ENCODE assay signal across 8 cellular contexts in the genomic region with DNA sequence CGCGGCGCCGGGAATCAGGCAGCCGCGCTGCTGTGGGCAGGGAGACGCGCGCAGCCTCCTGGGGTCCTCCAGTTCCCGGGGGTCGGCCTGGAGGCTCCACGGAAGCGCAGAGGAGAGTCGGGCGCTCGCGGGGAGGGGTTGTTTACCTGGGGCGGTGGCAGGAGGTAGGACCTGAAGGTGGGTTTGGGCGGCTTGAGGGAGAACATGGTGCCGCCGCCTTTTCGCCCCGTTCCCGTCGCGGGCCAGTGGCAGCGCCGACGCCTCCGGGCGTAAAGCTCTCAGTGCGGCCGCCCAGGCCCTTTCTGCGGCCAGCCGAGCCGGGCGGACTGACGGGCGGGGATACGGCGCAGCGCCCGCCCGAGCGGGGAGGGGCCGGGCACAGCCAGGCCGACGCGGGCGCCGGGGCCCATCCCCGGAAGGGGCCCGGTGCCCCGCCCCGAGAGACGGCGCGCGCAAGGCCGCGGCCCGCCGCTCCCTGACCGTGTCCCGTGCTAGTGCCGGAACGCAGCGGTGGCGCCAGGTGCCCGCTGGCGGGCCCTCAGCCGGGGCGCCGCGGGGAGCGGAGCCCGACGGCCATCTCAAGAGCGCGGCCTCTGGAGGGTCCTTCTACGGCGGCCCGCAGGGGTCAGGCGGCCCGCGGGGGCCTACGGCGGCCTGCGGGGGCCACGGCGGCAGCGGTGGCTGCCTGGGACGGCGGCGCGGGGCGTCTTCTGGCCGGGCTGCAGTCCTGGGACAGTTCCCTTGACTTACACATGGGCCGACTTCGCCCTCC. TPM values are rescaled to one million over a fixed set of nuclear protein-coding genes. Genes with fewer than 3 reads are reported as not detected.
DNase-seq lines count a peak whose midpoint lies in the region; ATAC-seq and TF ChIP-seq lines count a peak whose summit lies in the region.

A gene with protein sequence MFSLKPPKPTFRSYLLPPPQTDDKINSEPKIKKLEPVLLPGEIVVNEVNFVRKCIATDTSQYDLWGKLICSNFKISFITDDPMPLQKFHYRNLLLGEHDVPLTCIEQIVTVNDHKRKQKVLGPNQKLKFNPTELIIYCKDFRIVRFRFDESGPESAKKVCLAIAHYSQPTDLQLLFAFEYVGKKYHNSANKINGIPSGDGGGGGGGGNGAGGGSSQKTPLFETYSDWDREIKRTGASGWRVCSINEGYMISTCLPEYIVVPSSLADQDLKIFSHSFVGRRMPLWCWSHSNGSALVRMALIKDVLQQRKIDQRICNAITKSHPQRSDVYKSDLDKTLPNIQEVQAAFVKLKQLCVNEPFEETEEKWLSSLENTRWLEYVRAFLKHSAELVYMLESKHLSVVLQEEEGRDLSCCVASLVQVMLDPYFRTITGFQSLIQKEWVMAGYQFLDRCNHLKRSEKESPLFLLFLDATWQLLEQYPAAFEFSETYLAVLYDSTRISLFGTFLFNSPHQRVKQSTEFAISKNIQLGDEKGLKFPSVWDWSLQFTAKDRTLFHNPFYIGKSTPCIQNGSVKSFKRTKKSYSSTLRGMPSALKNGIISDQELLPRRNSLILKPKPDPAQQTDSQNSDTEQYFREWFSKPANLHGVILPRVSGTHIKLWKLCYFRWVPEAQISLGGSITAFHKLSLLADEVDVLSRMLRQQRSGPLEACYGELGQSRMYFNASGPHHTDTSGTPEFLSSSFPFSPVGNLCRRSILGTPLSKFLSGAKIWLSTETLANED (minus strand): TSS at position 328 of the 772 bp plus-strand sequence. CDS start 122 bp downstream, at position 206.

- POLR2A ChIA-PET in CD8-positive, alpha-beta memory T cell (lab: Charles Lee), result interaction anchor here (0.5 to 0.6 kb wide), 2 partner anchors 40 to 122 kb away, joined by 3 read pairs; no protein-coding TSS in a partner anchor

- peak within 1 kb of the TSS; percentile 86 to 99 (median 94) for H3K27ac Mint-ChIP-seq in CD8-positive, alpha-beta memory T cell
- H3K27ac Mint-ChIP-seq in activated T-helper 2 cell treated with anti-CD3 and anti-CD28 coated beads, Interferon-gamma antibody, Interleukin-2, Interleukin-4, amounts not matched to agents 10 μg/mL and 5 μg/mL and 100 μg/mL, durations not matched to agents 14 hours and 24 hours and 36 hours, result peak within 1 kb of the TSS; percentile 83
- peak within 1 kb of the TSS; percentile 97 for H3K27ac Mint-ChIP-seq in nephron progenitor cell
- peak within 1 kb of the TSS; percentile 79 for H3K27ac Mint-ChIP-seq in stimulated activated naive CD8-positive, alpha-beta T cell treated with anti-CD3 and anti-CD28 coated beads, Interleukin-15, Interleukin-2, amounts not matched to agents 100 ng/mL and 50 ng/mL, for 24 hours

- H3K9me3 Mint-ChIP-seq in CD8-positive, alpha-beta memory T cell, result no peaks in the 10 kb centered on the region
- H3K9me3 Mint-ChIP-seq in activated T-helper 2 cell treated with anti-CD3 and anti-CD28 coated beads, Interferon-gamma antibody, Interleukin-2, Interleukin-4, amounts not matched to agents 10 μg/mL and 5 μg/mL and 100 μg/mL, durations not matched to agents 14 hours and 24 hours and 36 hours, result no peaks in the 10 kb centered on the region
- H3K9me3 Mint-ChIP-seq in nephron progenitor cell, result peaks cover 4% of the 10 kb centered on the region
- no peaks in the 10 kb centered on the region for H3K9me3 Mint-ChIP-seq in stimulated activated naive CD8-positive, alpha-beta T cell treated with anti-CD3 and anti-CD28 coated beads, Interleukin-15, Interleukin-2, amounts not matched to agents 100 ng/mL and 50 ng/mL, for 24 hours

- peak; percentile 94 for ATAC-seq in GM19397 (IDR thresholded peaks at IDR 0.05; ENCODE audit: unreplicated experiment)
- peak; percentile 51 for ATAC-seq in HG03558 (IDR thresholded peaks at IDR 0.05; ENCODE audit: extremely low read depth, unreplicated experiment)

- TF ChIP-seq CTCF in fibroblast of pulmonary artery (IDR thresholded peaks at IDR 0.05; ENCODE audit: low read length, missing control alignments) (no peak), nephron progenitor cell (IDR thresholded peaks at IDR 0.05) (no peak)

- H3K36me3 Mint-ChIP-seq in CD8-positive, alpha-beta memory T cell, result peaks cover 0 to 23% (median 7%) of the 10 kb centered on the region in 3 donors
- peaks cover 13% of the 10 kb centered on the region for H3K36me3 Mint-ChIP-seq in activated T-helper 2 cell treated with anti-CD3 and anti-CD28 coated beads, Interferon-gamma antibody, Interleukin-2, Interleukin-4, amounts not matched to agents 10 μg/mL and 5 μg/mL and 100 μg/mL, durations not matched to agents 14 hours and 24 hours and 36 hours (ENCODE audit: low read depth)
- peaks cover 14% of the 10 kb centered on the region for H3K36me3 Mint-ChIP-seq in nephron progenitor cell (ENCODE audit: low read depth)
- H3K36me3 Mint-ChIP-seq in stimulated activated naive CD8-positive, alpha-beta T cell treated with anti-CD3 and anti-CD28 coated beads, Interleukin-15, Interleukin-2, amounts not matched to agents 100 ng/mL and 50 ng/mL, for 24 hours (ENCODE audit: low read depth), result peaks cover 9% of the 10 kb centered on the region

- intact Hi-C loops in activated T-helper 2 cell treated with anti-CD3 and anti-CD28 coated beads, Interferon-gamma antibody, Interleukin-2, Interleukin-4, amounts not matched to agents 10 μg/mL and 5 μg/mL and 100 μg/mL, durations not matched to agents 14 hours and 24 hours and 36 hours (cut with micrococcal nuclease), result loop anchor here (2.0 to 10.0 kb wide), 4 partner anchors 89 to 493 kb away; a partner anchor contains a TSS

- CTCF ChIA-PET in CD8-positive, alpha-beta memory T cell (lab: Charles Lee), result interaction anchor here (1.2 kb wide), 1 partner anchor 138 kb away, joined by 3 read pairs; no protein-coding TSS in a partner anchor

- H3K27ac ChIP-seq in CD8-positive, alpha-beta memory T cell (ENCODE audit: low read depth, low read length), result peak within 1 kb of the TSS; percentile 78

- H3K27me3 Mint-ChIP-seq in CD8-positive, alpha-beta memory T cell, result peaks cover 4% of the 10 kb centered on the region in 2 donors
- H3K27me3 Mint-ChIP-seq in activated T-helper 2 cell treated with anti-CD3 and anti-CD28 coated beads, Interferon-gamma antibody, Interleukin-2, Interleukin-4, amounts not matched to agents 10 μg/mL and 5 μg/mL and 100 μg/mL, durations not matched to agents 14 hours and 24 hours and 36 hours (ENCODE audit: low read depth), result peaks cover 10% of the 10 kb centered on the region
- H3K27me3 Mint-ChIP-seq in nephron progenitor cell (ENCODE audit: low read depth, poor library complexity), result peaks cover 6% of the 10 kb centered on the region
- H3K27me3 Mint-ChIP-seq in stimulated activated naive CD8-positive, alpha-beta T cell treated with anti-CD3 and anti-CD28 coated beads, Interleukin-15, Interleukin-2, amounts not matched to agents 100 ng/mL and 50 ng/mL, for 24 hours, result no peaks in the 10 kb centered on the region

- H3K4me3 ChIP-seq in CD8-positive, alpha-beta memory T cell (ENCODE audit: low read length), result peak within 1 kb of the TSS; percentile 94
- peak within 1 kb of the TSS; percentile 87 for H3K4me3 ChIP-seq in fibroblast of pulmonary artery (replicated peaks; ENCODE audit: low read depth, low read length)

- DNase-seq in CD8-positive, alpha-beta memory T cell, result peak; percentile 57 to 83 (median 79)
- DNase-seq in RPMI7951 (ENCODE audit: low read depth) (peak; percentile 86), fibroblast of pulmonary artery (ENCODE audit: low read depth) (peak; percentile 84), nephron progenitor cell (peak; percentile 75)
- DNase-seq in activated T-helper 2 cell treated with anti-CD3 and anti-CD28 coated beads, Interferon-gamma antibody, Interleukin-2, Interleukin-4, amounts not matched to agents 10 μg/mL and 5 μg/mL and 100 μg/mL, durations not matched to agents 14 hours and 24 hours and 36 hours (ENCODE audit: low spot score), result peak; percentile 75

- H3K27me3 ChIP-seq in CD8-positive, alpha-beta memory T cell (ENCODE audit: insufficient read depth, low read length, poor library complexity, severe bottlenecking), result no peaks in the 10 kb centered on the region

- peaks cover 34% of the 10 kb centered on the region for H3K4me1 ChIP-seq in CD8-positive, alpha-beta memory T cell (ENCODE audit: insufficient read depth, low read length)

- peaks cover 7% of the 10 kb centered on the region for H3K36me3 ChIP-seq in CD8-positive, alpha-beta memory T cell (ENCODE audit: insufficient read depth, low read length)

- H3K4me1 Mint-ChIP-seq in CD8-positive, alpha-beta memory T cell, result peaks cover 25 to 47% (median 38%) of the 10 kb centered on the region in 3 donors
- peaks cover 19% of the 10 kb centered on the region for H3K4me1 Mint-ChIP-seq in activated T-helper 2 cell treated with anti-CD3 and anti-CD28 coated beads, Interferon-gamma antibody, Interleukin-2, Interleukin-4, amounts not matched to agents 10 μg/mL and 5 μg/mL and 100 μg/mL, durations not matched to agents 14 hours and 24 hours and 36 hours (ENCODE audit: low read depth)
- peaks cover 34% of the 10 kb centered on the region for H3K4me1 Mint-ChIP-seq in nephron progenitor cell
- H3K4me1 Mint-ChIP-seq in stimulated activated naive CD8-positive, alpha-beta T cell treated with anti-CD3 and anti-CD28 coated beads, Interleukin-15, Interleukin-2, amounts not matched to agents 100 ng/mL and 50 ng/mL, for 24 hours (ENCODE audit: low read depth), result peaks cover 32% of the 10 kb centered on the region

- H3K4me3 Mint-ChIP-seq in CD8-positive, alpha-beta memory T cell, result peak within 1 kb of the TSS; percentile 93 to 100 (median 94)
- H3K4me3 Mint-ChIP-seq in activated T-helper 2 cell treated with anti-CD3 and anti-CD28 coated beads, Interferon-gamma antibody, Interleukin-2, Interleukin-4, amounts not matched to agents 10 μg/mL and 5 μg/mL and 100 μg/mL, durations not matched to agents 14 hours and 24 hours and 36 hours (ENCODE audit: low read depth), result peak within 1 kb of the TSS; percentile 90
- H3K4me3 Mint-ChIP-seq in nephron progenitor cell, result peak within 1 kb of the TSS; percentile 93
- peak within 1 kb of the TSS; percentile 93 for H3K4me3 Mint-ChIP-seq in stimulated activated naive CD8-positive, alpha-beta T cell treated with anti-CD3 and anti-CD28 coated beads, Interleukin-15, Interleukin-2, amounts not matched to agents 100 ng/mL and 50 ng/mL, for 24 hours

- H3K9me3 ChIP-seq in CD8-positive, alpha-beta memory T cell (ENCODE audit: low read length), result no peaks in the 10 kb centered on the region

RNA-seq across cellular contexts. Expression of the gene that starts here (rescaled TPM):
- total RNA-seq in CD8-positive, alpha-beta memory T cell, result 10 to 100 TPM; 17.3 to 18.0 TPM
- polyA plus RNA-seq in CD8-positive, alpha-beta memory T cell, result 9.6 TPM
- total RNA-seq in RPMI7951 (2014; rRNA removed; shearing (Covaris generic)), result 8.4 and 13.2 TPM in 2 replicates
- 12.2 and 14.1 TPM in 2 replicates for total RNA-seq in activated T-helper 2 cell treated with anti-CD3 and anti-CD28 coated beads, Interferon-gamma antibody, Interleukin-2, Interleukin-4, amounts not matched to agents 10 μg/mL and 5 μg/mL and 100 μg/mL, durations not matched to agents 14 hours and 24 hours and 36 hours

Comparison
In these comparisons a context has a peak if more than half of its experiments do, and no peak if none do; other contexts are left out.
1. Peak in every context shown above with its lines: DNase-seq, ATAC-seq, H3K4me3 ChIP-seq and H3K27ac ChIP-seq.